1 cellular context compared by ENCODE assay signal in genomic region chr2:222655748-222656543, GRCh38.
A peak's percentile ranks its signal among the peaks of the same experiment; 100 is the strongest.
TF ChIP-seq lines count a peak whose summit lies in the region.

FARSB (minus strand) TSS chr2:222656092; CDS start chr2:222656073, 19 bp downstream.

TF ChIP-seq in HepG2, 621 proteins besides CTCF, POLR2A, EP300 and RAD21 (continued from another document and continues in another):
- TF ChIP-seq ZNF343 (CRISPR knock-in tag; IDR thresholded peaks at IDR 0.05) (peak; percentile 79; the same call in 1 of the 2 replicates), FIP1L1 (IDR thresholded peaks at IDR 0.05; ENCODE audit: borderline replicate concordance, insufficient read depth, low read depth, low read length) (peak; percentile 53; the same call in 1 of the 2 replicates), ZBTB21 (CRISPR knock-in tag; IDR thresholded peaks at IDR 0.05) (no peak), RBFOX2 (IDR thresholded peaks at IDR 0.05; ENCODE audit: low read depth, low read length) (peak; percentile 90), ZNF770 (CRISPR knock-in tag; IDR thresholded peaks at IDR 0.05) (peak; percentile 38; the same call in 1 of the 2 replicates), ZKSCAN1 (IDR thresholded peaks at IDR 0.05; ENCODE audit: low read length) (0 out of 2 replicates have a peak, but pooled peaks have one; percentile 37), DR1 (CRISPR knock-in tag; IDR thresholded peaks at IDR 0.05) (peak; percentile 87), DNMT1 (CRISPR knock-in tag; IDR thresholded peaks at IDR 0.05) (peak; percentile 87; the same call in 1 of the 2 replicates), NCOA2 (CRISPR knock-in tag; IDR thresholded peaks at IDR 0.05) (no peak), SMARCC2 (IDR thresholded peaks at IDR 0.05) (no peak), ZNF713 (CRISPR knock-in tag; IDR thresholded peaks at IDR 0.05) (no peak), MAFG (CRISPR knock-in tag; IDR thresholded peaks at IDR 0.05) (0 out of 2 replicates have a peak, but pooled peaks have one; percentile 38), ZNF557 (CRISPR knock-in tag; IDR thresholded peaks at IDR 0.05) (peak; percentile 65; the same call in 1 of the 2 replicates), MAFK (conservative IDR thresholded peaks at IDR 0.05 in 1 of 2, IDR thresholded peaks at IDR 0.05 in 1 of 2; ENCODE audit: low read length in 2 of 2) (no peak), E2F5 (CRISPR knock-in tag; conservative IDR thresholded peaks at IDR 0.05) (peak; percentile 64; the same call in 1 of the 2 replicates), BRCA1 (CRISPR knock-in tag; IDR thresholded peaks at IDR 0.05) (no peak), SIN3B (IDR thresholded peaks at IDR 0.05; ENCODE audit: low read length) (no peak), ZNF225 (CRISPR knock-in tag; IDR thresholded peaks at IDR 0.05) (peak; percentile 96), ZNF619 (CRISPR knock-in tag; IDR thresholded peaks at IDR 0.05) (peak; percentile 53; the same call in 1 of the 2 replicates), ARNT2 (CRISPR knock-in tag; IDR thresholded peaks at IDR 0.05; ENCODE audit: low read depth) (no peak; the same call in 1 of the 2 replicates), ZSCAN25 (CRISPR knock-in tag; IDR thresholded peaks at IDR 0.05) (peak; percentile 40; the same call in 1 of the 2 replicates), ERF (CRISPR knock-in tag; IDR thresholded peaks at IDR 0.05) (peak; percentile 43; the same call in 1 of the 2 replicates), ZNF547 (CRISPR knock-in tag; IDR thresholded peaks at IDR 0.05) (peak; percentile 78), HOXA9 (CRISPR knock-in tag; IDR thresholded peaks at IDR 0.05; ENCODE audit: borderline replicate concordance) (no peak), SOX13 (IDR thresholded peaks at IDR 0.05) (no peak), SOX13 (CRISPR knock-in tag; conservative IDR thresholded peaks at IDR 0.05 in 1 of 2, IDR thresholded peaks at IDR 0.05 in 1 of 2) (0 out of 4 replicates have a peak, but pooled peaks of 1 of the 2 experiments have one; percentile 25), ZNF878 (CRISPR knock-in tag; IDR thresholded peaks at IDR 0.05) (no peak), TBX2 (CRISPR knock-in tag; IDR thresholded peaks at IDR 0.05; ENCODE audit: borderline replicate concordance) (peak; percentile 73), TOPORS (CRISPR knock-in tag; IDR thresholded peaks at IDR 0.05) (peak; percentile 70), CCDC6 (CRISPR knock-in tag; IDR thresholded peaks at IDR 0.05) (no peak; the same call in 1 of the 2 replicates), XRCC5 (optimal IDR thresholded peaks at IDR 0.05; ENCODE audit: low read length) (peak; percentile 74), ZUFSP (CRISPR knock-in tag; IDR thresholded peaks at IDR 0.05; ENCODE audit: borderline replicate concordance) (no peak), ZNF136 (CRISPR knock-in tag; IDR thresholded peaks at IDR 0.05; ENCODE audit: low read depth) (peak; percentile 71; the same call in 1 of the 2 replicates), RFX3 (CRISPR knock-in tag; IDR thresholded peaks at IDR 0.05) (no peak)
- TF ChIP-seq, protein P1, sequence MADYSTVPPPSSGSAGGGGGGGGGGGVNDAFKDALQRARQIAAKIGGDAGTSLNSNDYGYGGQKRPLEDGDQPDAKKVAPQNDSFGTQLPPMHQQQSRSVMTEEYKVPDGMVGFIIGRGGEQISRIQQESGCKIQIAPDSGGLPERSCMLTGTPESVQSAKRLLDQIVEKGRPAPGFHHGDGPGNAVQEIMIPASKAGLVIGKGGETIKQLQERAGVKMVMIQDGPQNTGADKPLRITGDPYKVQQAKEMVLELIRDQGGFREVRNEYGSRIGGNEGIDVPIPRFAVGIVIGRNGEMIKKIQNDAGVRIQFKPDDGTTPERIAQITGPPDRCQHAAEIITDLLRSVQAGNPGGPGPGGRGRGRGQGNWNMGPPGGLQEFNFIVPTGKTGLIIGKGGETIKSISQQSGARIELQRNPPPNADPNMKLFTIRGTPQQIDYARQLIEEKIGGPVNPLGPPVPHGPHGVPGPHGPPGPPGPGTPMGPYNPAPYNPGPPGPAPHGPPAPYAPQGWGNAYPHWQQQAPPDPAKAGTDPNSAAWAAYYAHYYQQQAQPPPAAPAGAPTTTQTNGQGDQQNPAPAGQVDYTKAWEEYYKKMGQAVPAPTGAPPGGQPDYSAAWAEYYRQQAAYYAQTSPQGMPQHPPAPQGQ (CRISPR knock-in tag; IDR thresholded peaks at IDR 0.05; ENCODE audit: borderline replicate concordance): no peak
- TF ChIP-seq, protein P2, sequence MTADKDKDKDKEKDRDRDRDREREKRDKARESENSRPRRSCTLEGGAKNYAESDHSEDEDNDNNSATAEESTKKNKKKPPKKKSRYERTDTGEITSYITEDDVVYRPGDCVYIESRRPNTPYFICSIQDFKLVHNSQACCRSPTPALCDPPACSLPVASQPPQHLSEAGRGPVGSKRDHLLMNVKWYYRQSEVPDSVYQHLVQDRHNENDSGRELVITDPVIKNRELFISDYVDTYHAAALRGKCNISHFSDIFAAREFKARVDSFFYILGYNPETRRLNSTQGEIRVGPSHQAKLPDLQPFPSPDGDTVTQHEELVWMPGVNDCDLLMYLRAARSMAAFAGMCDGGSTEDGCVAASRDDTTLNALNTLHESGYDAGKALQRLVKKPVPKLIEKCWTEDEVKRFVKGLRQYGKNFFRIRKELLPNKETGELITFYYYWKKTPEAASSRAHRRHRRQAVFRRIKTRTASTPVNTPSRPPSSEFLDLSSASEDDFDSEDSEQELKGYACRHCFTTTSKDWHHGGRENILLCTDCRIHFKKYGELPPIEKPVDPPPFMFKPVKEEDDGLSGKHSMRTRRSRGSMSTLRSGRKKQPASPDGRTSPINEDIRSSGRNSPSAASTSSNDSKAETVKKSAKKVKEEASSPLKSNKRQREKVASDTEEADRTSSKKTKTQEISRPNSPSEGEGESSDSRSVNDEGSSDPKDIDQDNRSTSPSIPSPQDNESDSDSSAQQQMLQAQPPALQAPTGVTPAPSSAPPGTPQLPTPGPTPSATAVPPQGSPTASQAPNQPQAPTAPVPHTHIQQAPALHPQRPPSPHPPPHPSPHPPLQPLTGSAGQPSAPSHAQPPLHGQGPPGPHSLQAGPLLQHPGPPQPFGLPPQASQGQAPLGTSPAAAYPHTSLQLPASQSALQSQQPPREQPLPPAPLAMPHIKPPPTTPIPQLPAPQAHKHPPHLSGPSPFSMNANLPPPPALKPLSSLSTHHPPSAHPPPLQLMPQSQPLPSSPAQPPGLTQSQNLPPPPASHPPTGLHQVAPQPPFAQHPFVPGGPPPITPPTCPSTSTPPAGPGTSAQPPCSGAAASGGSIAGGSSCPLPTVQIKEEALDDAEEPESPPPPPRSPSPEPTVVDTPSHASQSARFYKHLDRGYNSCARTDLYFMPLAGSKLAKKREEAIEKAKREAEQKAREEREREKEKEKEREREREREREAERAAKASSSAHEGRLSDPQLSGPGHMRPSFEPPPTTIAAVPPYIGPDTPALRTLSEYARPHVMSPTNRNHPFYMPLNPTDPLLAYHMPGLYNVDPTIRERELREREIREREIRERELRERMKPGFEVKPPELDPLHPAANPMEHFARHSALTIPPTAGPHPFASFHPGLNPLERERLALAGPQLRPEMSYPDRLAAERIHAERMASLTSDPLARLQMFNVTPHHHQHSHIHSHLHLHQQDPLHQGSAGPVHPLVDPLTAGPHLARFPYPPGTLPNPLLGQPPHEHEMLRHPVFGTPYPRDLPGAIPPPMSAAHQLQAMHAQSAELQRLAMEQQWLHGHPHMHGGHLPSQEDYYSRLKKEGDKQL (CRISPR knock-in tag; IDR thresholded peaks at IDR 0.05; ENCODE audit: low read depth): no peak
- TF ChIP-seq, protein P3, sequence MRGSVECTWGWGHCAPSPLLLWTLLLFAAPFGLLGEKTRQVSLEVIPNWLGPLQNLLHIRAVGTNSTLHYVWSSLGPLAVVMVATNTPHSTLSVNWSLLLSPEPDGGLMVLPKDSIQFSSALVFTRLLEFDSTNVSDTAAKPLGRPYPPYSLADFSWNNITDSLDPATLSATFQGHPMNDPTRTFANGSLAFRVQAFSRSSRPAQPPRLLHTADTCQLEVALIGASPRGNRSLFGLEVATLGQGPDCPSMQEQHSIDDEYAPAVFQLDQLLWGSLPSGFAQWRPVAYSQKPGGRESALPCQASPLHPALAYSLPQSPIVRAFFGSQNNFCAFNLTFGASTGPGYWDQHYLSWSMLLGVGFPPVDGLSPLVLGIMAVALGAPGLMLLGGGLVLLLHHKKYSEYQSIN (CRISPR knock-in tag; IDR thresholded peaks at IDR 0.05; ENCODE audit: borderline replicate concordance): no peak
- TF ChIP-seq, protein P4, sequence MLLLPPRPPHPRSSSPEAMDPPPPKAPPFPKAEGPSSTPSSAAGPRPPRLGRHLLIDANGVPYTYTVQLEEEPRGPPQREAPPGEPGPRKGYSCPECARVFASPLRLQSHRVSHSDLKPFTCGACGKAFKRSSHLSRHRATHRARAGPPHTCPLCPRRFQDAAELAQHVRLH (CRISPR knock-in tag; IDR thresholded peaks at IDR 0.05; ENCODE audit: borderline replicate concordance, low read depth): peak; percentile 41; the same call in 1 of the 2 replicates
- TF ChIP-seq, protein P5, sequence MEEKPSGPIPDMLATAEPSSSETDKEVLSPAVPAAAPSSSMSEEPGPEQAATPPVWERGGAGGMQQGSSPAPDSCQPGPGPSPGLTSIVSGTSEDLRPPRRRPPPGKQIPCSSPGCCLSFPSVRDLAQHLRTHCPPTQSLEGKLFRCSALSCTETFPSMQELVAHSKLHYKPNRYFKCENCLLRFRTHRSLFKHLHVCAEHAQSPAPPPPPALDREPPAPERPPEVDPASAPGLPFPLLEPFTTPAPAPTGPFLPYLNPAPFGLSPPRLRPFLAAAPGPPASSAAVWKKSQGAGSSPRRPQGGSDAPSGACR (CRISPR knock-in tag; IDR thresholded peaks at IDR 0.05): 0 out of 2 replicates have a peak, but pooled peaks have one; percentile 44
- TF ChIP-seq, protein P6, sequence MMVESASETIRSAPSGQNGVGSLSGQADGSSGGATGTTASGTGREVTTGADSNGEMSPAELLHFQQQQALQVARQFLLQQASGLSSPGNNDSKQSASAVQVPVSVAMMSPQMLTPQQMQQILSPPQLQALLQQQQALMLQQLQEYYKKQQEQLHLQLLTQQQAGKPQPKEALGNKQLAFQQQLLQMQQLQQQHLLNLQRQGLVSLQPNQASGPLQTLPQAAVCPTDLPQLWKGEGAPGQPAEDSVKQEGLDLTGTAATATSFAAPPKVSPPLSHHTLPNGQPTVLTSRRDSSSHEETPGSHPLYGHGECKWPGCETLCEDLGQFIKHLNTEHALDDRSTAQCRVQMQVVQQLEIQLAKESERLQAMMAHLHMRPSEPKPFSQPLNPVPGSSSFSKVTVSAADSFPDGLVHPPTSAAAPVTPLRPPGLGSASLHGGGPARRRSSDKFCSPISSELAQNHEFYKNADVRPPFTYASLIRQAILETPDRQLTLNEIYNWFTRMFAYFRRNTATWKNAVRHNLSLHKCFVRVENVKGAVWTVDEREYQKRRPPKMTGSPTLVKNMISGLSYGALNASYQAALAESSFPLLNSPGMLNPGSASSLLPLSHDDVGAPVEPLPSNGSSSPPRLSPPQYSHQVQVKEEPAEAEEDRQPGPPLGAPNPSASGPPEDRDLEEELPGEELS (CRISPR knock-in tag; IDR thresholded peaks at IDR 0.05): peak; percentile 47
